1 cellular context compared by ENCODE assay signal in genomic region chr1:52629021-52629643, GRCh38.
A peak's percentile ranks its signal among the peaks of the same experiment; 100 is the strongest.
TF ChIP-seq lines count a peak whose summit lies in the region.

No MANE protein-coding gene starts in this region.

TF ChIP-seq in K562, 482 proteins besides CTCF, POLR2A, EP300 and RAD21 (continued from another document):
- TF ChIP-seq RFX1 (IDR thresholded peaks at IDR 0.05): peak; percentile 9; the same call in 1 of the 2 replicates
- TF ChIP-seq CTBP1 (IDR thresholded peaks at IDR 0.05; ENCODE audit: borderline replicate concordance): peak; percentile 36; the same call in 1 of the 2 replicates
